Comparison of ENCODE assay signal across 16 cellular contexts in the genomic region with DNA sequence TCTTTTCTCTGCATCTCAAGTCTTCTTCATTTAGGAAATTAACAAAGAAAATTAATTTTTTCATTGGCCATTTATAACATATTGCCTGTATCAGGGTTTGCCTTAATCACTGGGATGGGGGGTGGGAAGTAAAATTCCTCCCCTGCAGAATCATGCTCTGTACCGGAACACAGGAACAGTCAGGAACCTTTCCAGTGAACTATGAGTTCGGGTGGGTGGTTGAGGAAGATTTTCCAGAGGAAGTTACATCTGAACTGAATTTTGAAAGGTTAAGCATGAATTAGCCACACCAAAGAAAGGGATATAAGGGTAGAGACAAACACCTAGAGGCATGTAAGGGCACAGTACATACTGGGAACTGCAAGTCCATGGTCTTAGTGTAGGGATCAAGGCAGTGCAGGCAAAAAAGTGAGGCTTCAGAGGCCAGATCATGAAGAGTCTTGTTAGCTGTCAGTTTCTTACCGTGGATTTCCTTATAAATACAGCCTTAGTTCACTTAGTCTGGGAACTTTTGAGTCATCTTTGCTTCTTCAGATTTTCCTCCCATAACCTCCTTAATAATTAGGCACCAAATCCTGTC. TPM values are rescaled to one million over a fixed set of nuclear protein-coding genes. Genes with fewer than 3 reads are reported as not detected.
DNase-seq lines count a peak whose midpoint lies in the region; ATAC-seq and TF ChIP-seq lines count a peak whose summit lies in the region.
"Had no signal": no experiment of that assay in that cellular context is flagged by ENCODE, and none has a peak within 500 bp of the region (broad histone marks: within the 10 kb centered on the region; RNA-seq: fewer than 3 reads in every experiment).

No MANE protein-coding gene starts in this region.

- no peak overlapping the region for H3K4me2 ChIP-seq in mesenchymal stem cell (ENCODE audit: low read length, poor library complexity, severe bottlenecking)

- no peak overlapping the region for H2AFZ ChIP-seq in mesenchymal stem cell (ENCODE audit: low read depth, low read length)

- H2BK12ac ChIP-seq in mesenchymal stem cell (ENCODE audit: low read length in 2 of 2) = no peak overlapping the region

- H3K14ac ChIP-seq in mesenchymal stem cell (ENCODE audit: low read length in 2 of 2) = no peak overlapping the region

- DNase-seq in CD4-positive, alpha-beta memory T cell = no peak
- DNase-seq in cardiac fibroblast (ENCODE audit: low read depth in 2 of 2) (peak; percentile 4 to 36), mesenchymal stem cell (peak; percentile 35), GM10248 (ENCODE audit: extremely low spot score) (no peak), GOT3 (lab: John Stamatoyannopoulos, UW) (no peak)
- DNase-seq: activated CD4-positive, alpha-beta T cell treated with anti-CD3 and anti-CD28 coated beads for 1 hour; DMS53; NCI-H1694; NCI-H446; SHP77; testis had no signal

- intact Hi-C loops in CD4-positive, alpha-beta memory T cell (cut with micrococcal nuclease) = no loop called here

- H3K79me1 ChIP-seq in mesenchymal stem cell (replicated peaks; ENCODE audit: low read length, poor library complexity, severe bottlenecking) = peaks cover 16% of the 10 kb centered on the region

- no peak overlapping the region for H3K27ac ChIP-seq in CD4-positive, alpha-beta memory T cell (ENCODE audit: low read depth, low read length)
- no peak overlapping the region for H3K27ac ChIP-seq in mesenchymal stem cell (ENCODE audit: low read length, poor library complexity, severe bottlenecking)
- H3K27ac ChIP-seq: right atrium auricular region, testis had no signal

- no peak overlapping the region for H4K91ac ChIP-seq in mesenchymal stem cell (ENCODE audit: low read length)

- H3K27me3 ChIP-seq in CD4-positive, alpha-beta memory T cell (ENCODE audit: insufficient read depth, low read length) = no peaks in the 10 kb centered on the region
- no peaks in the 10 kb centered on the region for H3K27me3 ChIP-seq in mesenchymal stem cell (ENCODE audit: control insufficient read depth in 1 of 2, insufficient read depth in 1 of 2, low read length in 2 of 2)
- H3K27me3 ChIP-seq: right atrium auricular region, testis had no signal

- H3K4me3 Mint-ChIP-seq in CD4-positive, alpha-beta memory T cell = peak overlapping the region in 4 of 8 donors; percentile 1 to 17 (median 14)
- H3K4me3 Mint-ChIP-seq in IgD-negative memory B cell = peak overlapping the region in 2 of 4 donors; percentile 5 to 49

- CTCF ChIA-PET in CD4-positive, alpha-beta memory T cell (lab: Charles Lee; ENCODE audit: partially characterized antibody) = no interaction called here
- CTCF ChIA-PET in GM10248 (lab: Yijun Ruan, JAX) = no interaction called here

- no peak overlapping the region for H2BK15ac ChIP-seq in mesenchymal stem cell (ENCODE audit: low read depth, poor library complexity, severe bottlenecking)

- H3K4me1 ChIP-seq in CD4-positive, alpha-beta memory T cell (ENCODE audit: insufficient read depth, low read length) = peaks cover 10% of the 10 kb centered on the region
- H3K4me1 ChIP-seq in mesenchymal stem cell (ENCODE audit: control insufficient read depth, insufficient read depth, low read depth, low read length) = peaks cover 5% of the 10 kb centered on the region
- H3K4me1 ChIP-seq: right atrium auricular region, testis had no signal

- no peak overlapping the region for H3K4me3 ChIP-seq in CD4-positive, alpha-beta memory T cell (ENCODE audit: low read length in 2 of 2)
- no peak overlapping the region for H3K4me3 ChIP-seq in cardiac fibroblast (replicated peaks in 1 of 2; ENCODE audit: low read depth in 2 of 2, low read length in 2 of 2)
- H3K4me3 ChIP-seq in mesenchymal stem cell (ENCODE audit: insufficient read depth in 1 of 2, low read depth in 1 of 2, low read length in 2 of 2) = no peak overlapping the region
- H3K4me3 ChIP-seq: lung, right atrium auricular region, testis had no signal

- TF ChIP-seq CTCF in cardiac fibroblast (IDR thresholded peaks at IDR 0.05; ENCODE audit: low read depth, low read length) (no peak), GM10248 (IDR thresholded peaks at IDR 0.05; ENCODE audit: control extremely low read depth, extremely low read depth, low read depth, missing control alignments) (no peak)

- no peak overlapping the region for H2BK120ac ChIP-seq in mesenchymal stem cell (ENCODE audit: low read depth, low read length)

- POLR2A ChIA-PET in CD4-positive, alpha-beta memory T cell (lab: Charles Lee; ENCODE audit: partially characterized antibody) = no interaction called here
- POLR2A ChIA-PET in GM10248 (lab: Yijun Ruan, JAX) = no interaction called here

- peaks cover 0 to 1% of the 10 kb centered on the region in 2 donors for H3K36me3 Mint-ChIP-seq in CD4-positive, alpha-beta memory T cell
- H3K36me3 Mint-ChIP-seq in IgD-negative memory B cell = peaks cover 2% of the 10 kb centered on the region

- no peak overlapping the region for H3K23ac ChIP-seq in mesenchymal stem cell (ENCODE audit: low read length in 2 of 2)

- WGBS in mesenchymal stem cell = 95% methylated on average over 3 of the region's 3 CpGs

- peak overlapping the region; percentile 13 for H3K9ac ChIP-seq in mesenchymal stem cell (ENCODE audit: low read length)

- no peak overlapping the region for H4K8ac ChIP-seq in mesenchymal stem cell (ENCODE audit: low read length)

- no peak overlapping the region for H3K4ac ChIP-seq in mesenchymal stem cell (ENCODE audit: low read depth in 1 of 2, low read length in 2 of 2)

- H3K9me3 ChIP-seq in CD4-positive, alpha-beta memory T cell (ENCODE audit: control insufficient read depth in 1 of 2, low read length in 2 of 2) = no peaks in the 10 kb centered on the region
- no peaks in the 10 kb centered on the region for H3K9me3 ChIP-seq in mesenchymal stem cell (ENCODE audit: control insufficient read depth, low read length)
- H3K9me3 ChIP-seq: right atrium auricular region, testis had no signal

- no peak overlapping the region for H2BK5ac ChIP-seq in mesenchymal stem cell (ENCODE audit: low read depth, low read length, poor library complexity, severe bottlenecking)

- H2AK5ac ChIP-seq in mesenchymal stem cell (ENCODE audit: low read length, severe bottlenecking) = no peak overlapping the region

- H3K27me3 Mint-ChIP-seq in CD4-positive, alpha-beta memory T cell = no peaks in the 10 kb centered on the region
- H3K27me3 Mint-ChIP-seq in IgD-negative memory B cell = no peaks in the 10 kb centered on the region

- ATAC-seq in HG02798 (IDR thresholded peaks at IDR 0.05; ENCODE audit: poor library complexity, unreplicated experiment) (no peak), GM21360 (IDR thresholded peaks at IDR 0.05; ENCODE audit: unreplicated experiment) (no peak)

- H3K9me3 Mint-ChIP-seq in CD4-positive, alpha-beta memory T cell = no peaks in the 10 kb centered on the region
- no peaks in the 10 kb centered on the region for H3K9me3 Mint-ChIP-seq in IgD-negative memory B cell

- no peak overlapping the region for H3K18ac ChIP-seq in mesenchymal stem cell (ENCODE audit: low read depth in 1 of 2, low read length in 2 of 2)

- H3K4me1 Mint-ChIP-seq in CD4-positive, alpha-beta memory T cell = peaks cover 21 to 43% (median 36%) of the 10 kb centered on the region in 4 donors
- H3K4me1 Mint-ChIP-seq in IgD-negative memory B cell = peaks cover 42 to 54% (median 51%) of the 10 kb centered on the region in 3 donors

- peak overlapping the region in 4 of 7 donors; percentile 35 to 73 (median 40) for H3K27ac Mint-ChIP-seq in CD4-positive, alpha-beta memory T cell
- peak overlapping the region; percentile 13 to 71 (median 33) for H3K27ac Mint-ChIP-seq in IgD-negative memory B cell

- no peaks in the 10 kb centered on the region for H3K36me3 ChIP-seq in CD4-positive, alpha-beta memory T cell (ENCODE audit: insufficient read depth, low read length)
- no peaks in the 10 kb centered on the region for H3K36me3 ChIP-seq in mesenchymal stem cell (ENCODE audit: control insufficient read depth in 1 of 2, insufficient read depth in 2 of 2, low read depth in 1 of 2, low read length in 2 of 2)
- H3K36me3 ChIP-seq: right atrium auricular region had no signal

RNA-seq across cellular contexts. Expression of a gene that starts 55.6 kb away (rescaled TPM):
- 10 to 100 TPM; 26.2 to 27.1 TPM for total RNA-seq in CD4-positive, alpha-beta memory T cell
- 10 to 100 TPM in 1 of 2 donors, 1 to 10 TPM in 1; 4.8 to 11.9 TPM for polyA plus RNA-seq in CD4-positive, alpha-beta memory T cell
- polyA plus RNA-seq in IgD-negative memory B cell = 21.6 TPM
- 4.6 TPM for polyA plus RNA-seq in mesenchymal stem cell (2013, experiment 1 of 2)
- 4.5 TPM for polyA plus RNA-seq in mesenchymal stem cell (2013, experiment 2 of 2)

Comparison
In these comparisons a context has a peak if more than half of its experiments do, and no peak if none do; other contexts are left out.
1. DNase-seq: peak in cardiac fibroblast (2 of 2) and mesenchymal stem cell (single experiment); none in CD4-positive, alpha-beta memory T cell (0 of 5), GM10248 (single experiment) and GOT3 (single experiment).